Comparison of ENCODE assay signal across 24 cellular contexts in genomic region chr1:112504666-112505399, GRCh38. TPM values are rescaled to one million over a fixed set of nuclear protein-coding genes. Genes with fewer than 3 reads are reported as not detected.
"Had no signal": no experiment of that assay in that cellular context is flagged by ENCODE, and none has a peak within 500 bp of the region (broad histone marks: within the 10 kb centered on the region; RNA-seq: fewer than 3 reads in every experiment).

No MANE protein-coding gene starts in this region.

- H3K27me3 ChIP-seq: brain microvascular endothelial cell had no signal

- H3K36me3 ChIP-seq: brain microvascular endothelial cell, left ventricle myocardium inferior, suprapubic skin, transverse colon had no signal

- H3K4me2 ChIP-seq: smooth muscle cell had no signal

- H3K27ac Mint-ChIP-seq: activated CD4-positive, alpha-beta T cell treated with anti-CD3 and anti-CD28 coated beads, Interleukin-2, amount 10 ng/mL, durations not matched to agents 24 days and 14 days; activated CD8-positive, alpha-beta T cell treated with anti-CD3 and anti-CD28 coated beads for 36 hours; activated naive CD4-positive, alpha-beta T cell treated with anti-CD3 and anti-CD28 coated beads for 36 hours; activated naive CD8-positive, alpha-beta T cell treated with anti-CD3 and anti-CD28 coated beads, Interleukin-2, amount 50 U/mL, for 24 hours; activated T-cell treated with anti-CD3 and anti-CD28 coated beads, Interleukin-2, amount 50 U/mL, for 24 hours; activated T-helper 2 cell treated with anti-CD3 and anti-CD28 coated beads, Interferon-gamma antibody, Interleukin-2, Interleukin-4, amounts not matched to agents 10 μg/mL and 5 μg/mL and 100 μg/mL, durations not matched to agents 14 hours and 24 hours and 36 hours; natural killer cell; stimulated activated naive CD8-positive, alpha-beta T cell treated with anti-CD3 and anti-CD28 coated beads, Interleukin-15, amount 100 ng/mL, for 72 hours had no signal

- ATAC-seq: activated CD8-positive, alpha-beta T cell treated with anti-CD3 and anti-CD28 coated beads for 36 hours; activated naive CD8-positive, alpha-beta T cell treated with anti-CD3 and anti-CD28 coated beads, Interleukin-2, amount 50 U/mL, for 24 hours; mucosa of descending colon; natural killer cell; stimulated activated naive CD8-positive, alpha-beta T cell treated with anti-CD3 and anti-CD28 coated beads, Interleukin-15, amount 100 ng/mL, for 72 hours had no signal

- H3K4me3 Mint-ChIP-seq: activated CD4-positive, alpha-beta T cell treated with anti-CD3 and anti-CD28 coated beads, Interleukin-2, amount 10 ng/mL, durations not matched to agents 24 days and 14 days; activated CD8-positive, alpha-beta T cell treated with anti-CD3 and anti-CD28 coated beads for 36 hours; activated naive CD4-positive, alpha-beta T cell treated with anti-CD3 and anti-CD28 coated beads for 36 hours; activated naive CD8-positive, alpha-beta T cell treated with anti-CD3 and anti-CD28 coated beads, Interleukin-2, amount 50 U/mL, for 24 hours; activated T-cell treated with anti-CD3 and anti-CD28 coated beads, Interleukin-2, amount 50 U/mL, for 24 hours; natural killer cell; stimulated activated naive CD8-positive, alpha-beta T cell treated with anti-CD3 and anti-CD28 coated beads, Interleukin-15, amount 100 ng/mL, for 72 hours had no signal

- H3K9me3 ChIP-seq: left ventricle myocardium inferior, mucosa of descending colon, suprapubic skin, transverse colon had no signal

- DNase-seq: activated CD4-positive, alpha-beta T cell treated with anti-CD3 and anti-CD28 coated beads, Interleukin-2, amount 10 ng/mL, durations not matched to agents 24 days and 14 days; activated CD4-positive, CD25-positive, alpha-beta regulatory T cell; activated CD8-positive, alpha-beta T cell treated with anti-CD3 and anti-CD28 coated beads for 36 hours; activated naive CD4-positive, alpha-beta T cell treated with anti-CD3 and anti-CD28 coated beads for 36 hours; activated naive CD8-positive, alpha-beta T cell treated with anti-CD3 and anti-CD28 coated beads, Interleukin-2, amount 50 U/mL, for 24 hours; activated T-cell treated with anti-CD3 and anti-CD28 coated beads, Interleukin-2, amount 50 U/mL, for 24 hours; aorta; brain microvascular endothelial cell; central memory CD4-positive, alpha-beta T cell; dorsolateral prefrontal cortex; foreskin fibroblast; kidney; left ventricle myocardium inferior; mucosa of descending colon; natural killer cell; occipital lobe; stimulated activated CD4-positive, alpha-beta T cell treated with anti-CD3 and anti-CD28 coated beads, Interleukin-4, amount 100 ng/mL, for 1 hour; stimulated activated naive CD8-positive, alpha-beta T cell treated with anti-CD3 and anti-CD28 coated beads, Interleukin-15, amount 100 ng/mL, for 72 hours; T1000; transverse colon had no signal

- H3K27ac ChIP-seq: brain microvascular endothelial cell, dorsolateral prefrontal cortex, epithelial cell of prostate, left ventricle myocardium inferior, suprapubic skin had no signal

- H3K4me3 ChIP-seq: dorsolateral prefrontal cortex, left ventricle myocardium inferior, mucosa of descending colon, smooth muscle cell, suprapubic skin, transverse colon had no signal

- H3K36me3 Mint-ChIP-seq: natural killer cell had no signal

- H3K9me3 Mint-ChIP-seq: activated CD4-positive, alpha-beta T cell treated with anti-CD3 and anti-CD28 coated beads, Interleukin-2, amount 10 ng/mL, durations not matched to agents 24 days and 14 days; activated CD8-positive, alpha-beta T cell treated with anti-CD3 and anti-CD28 coated beads for 36 hours; activated naive CD4-positive, alpha-beta T cell treated with anti-CD3 and anti-CD28 coated beads for 36 hours; activated naive CD8-positive, alpha-beta T cell treated with anti-CD3 and anti-CD28 coated beads, Interleukin-2, amount 50 U/mL, for 24 hours; activated T-cell treated with anti-CD3 and anti-CD28 coated beads, Interleukin-2, amount 50 U/mL, for 24 hours; activated T-helper 2 cell treated with anti-CD3 and anti-CD28 coated beads, Interferon-gamma antibody, Interleukin-2, Interleukin-4, amounts not matched to agents 10 μg/mL and 5 μg/mL and 100 μg/mL, durations not matched to agents 14 hours and 24 hours and 36 hours; natural killer cell; stimulated activated naive CD8-positive, alpha-beta T cell treated with anti-CD3 and anti-CD28 coated beads, Interleukin-15, amount 100 ng/mL, for 72 hours had no signal

RNA-seq across cellular contexts. Expression of gene WNT2B, which starts 3.9 kb away (rescaled TPM):
- total RNA-seq: activated CD4-positive, alpha-beta T cell treated with anti-CD3 and anti-CD28 coated beads, Interleukin-2, amount 10 ng/mL, durations not matched to agents 24 days and 14 days; activated CD8-positive, alpha-beta T cell treated with anti-CD3 and anti-CD28 coated beads for 36 hours had no signal
